Comparison of ENCODE assay signal across 9 cellular contexts in the genomic region with DNA sequence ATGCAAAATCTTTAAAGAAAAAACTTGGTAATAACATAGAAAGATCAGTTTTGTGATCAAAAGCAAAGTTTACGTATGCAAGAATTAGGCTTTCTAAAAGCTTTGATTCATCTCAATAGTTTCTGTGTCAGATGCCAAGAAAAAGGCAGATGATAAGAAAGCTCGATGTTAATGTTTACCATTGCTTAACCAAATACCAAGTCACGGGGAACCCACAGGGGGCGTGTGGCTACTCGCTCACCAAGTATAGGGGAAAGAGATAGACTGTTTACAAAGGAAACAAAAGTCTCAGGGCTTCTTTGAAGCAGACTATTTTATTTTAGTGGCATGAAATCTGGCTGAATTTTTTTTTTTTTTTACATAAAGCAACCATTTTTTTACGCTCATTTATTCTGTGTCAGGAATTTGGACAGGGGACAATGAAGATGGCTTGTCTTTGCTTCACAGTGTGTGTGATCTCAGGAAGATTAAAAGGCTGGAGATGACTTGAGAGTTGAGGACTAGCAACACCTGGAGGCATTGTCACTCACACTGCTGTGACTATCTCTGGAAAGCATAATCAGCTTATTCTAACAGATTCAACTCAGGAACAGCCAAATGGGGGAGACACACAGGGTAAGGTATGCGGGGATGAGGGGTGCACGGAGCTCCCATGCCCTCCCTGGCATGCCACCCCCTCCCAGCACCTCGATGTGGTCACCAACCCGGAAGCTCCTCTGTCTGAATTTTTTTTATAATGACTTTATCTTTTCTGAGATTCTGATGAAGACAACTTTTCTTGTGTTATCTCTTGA. TPM values are rescaled to one million over a fixed set of nuclear protein-coding genes. Genes with fewer than 3 reads are reported as not detected.
A peak's percentile ranks its signal among the peaks of the same experiment; 100 is the strongest.
DNase-seq lines count a peak whose midpoint lies in the region; ATAC-seq and TF ChIP-seq lines count a peak whose summit lies in the region.
"Had no signal": no experiment of that assay in that cellular context is flagged by ENCODE, and none has a peak within 500 bp of the region (broad histone marks: within the 10 kb centered on the region; RNA-seq: fewer than 3 reads in every experiment).

No MANE protein-coding gene starts in this region.

- DNase-seq in AG04450 (ENCODE audit: low read depth, low spot score) (peak; percentile 43), astrocyte of the spinal cord (ENCODE audit: low read depth, low spot score) (peak; percentile 47), left colon (peak in 1 of 2 donors; percentile 36), suprapubic skin (ENCODE audit: low spot score in 2 of 2) (no peak), NCI-H446 (lab: John Stamatoyannopoulos, UW) (no peak)
- DNase-seq: DMS 273 treated with DMSO at 0.1 percent for 48 hours had no signal

- H3K27ac ChIP-seq in AG04450 (ENCODE audit: low read depth, low read length) = peak overlapping the region; percentile 34
- H3K27ac ChIP-seq in suprapubic skin = no peak overlapping the region

- WGBS in suprapubic skin = 50% methylated on average over 10 of the region's 10 CpGs

- CTCF ChIA-PET in AG04450 (lab: Charles Lee) = interaction anchor here (0.6 to 1.5 kb wide), 10 partner anchors 10 to 261 kb away, joined by 3 to 6 read pairs (median 4); no protein-coding TSS in a partner anchor

- intact Hi-C loops in left colon (cut with DNase I, micrococcal nuclease) = no loop called here

- ATAC-seq in HG02678 (IDR thresholded peaks at IDR 0.05; ENCODE audit: unreplicated experiment) = peak; percentile 87
- peak; percentile 76 for ATAC-seq in left colon
- ATAC-seq in GM19035 (IDR thresholded peaks at IDR 0.05; ENCODE audit: unreplicated experiment) = no peak
- no peak for ATAC-seq in HG02623 (IDR thresholded peaks at IDR 0.05; ENCODE audit: unreplicated experiment)

- H3K9me3 ChIP-seq in AG04450 (ENCODE audit: control insufficient read depth, insufficient read depth, low read length) (no peaks in the 10 kb centered on the region), suprapubic skin (no peaks in the 10 kb centered on the region)

- H3K36me3 ChIP-seq in suprapubic skin = peaks cover 34% of the 10 kb centered on the region

- no peaks in the 10 kb centered on the region for H3K27me3 ChIP-seq in AG04450 (ENCODE audit: control insufficient read depth, insufficient read depth, low read length)
- no peaks in the 10 kb centered on the region for H3K27me3 ChIP-seq in suprapubic skin

- H3K4me1 ChIP-seq in suprapubic skin = peaks cover 2% of the 10 kb centered on the region

- TF ChIP-seq CTCF in AG04450 (IDR thresholded peaks at IDR 0.05; ENCODE audit: low read depth, low read length) (peak; percentile 65), astrocyte of the spinal cord (IDR thresholded peaks at IDR 0.05; ENCODE audit: low read depth, low read length) (peak; percentile 39), suprapubic skin (IDR thresholded peaks at IDR 0.05) (no peak)

- POLR2A ChIA-PET in AG04450 (lab: Yijun Ruan, JAX) = interaction anchor here (0.5 to 1.3 kb wide), 2 partner anchors 25 to 350 kb away, joined by 3 read pairs; no protein-coding TSS in a partner anchor

- in situ Hi-C loops in astrocyte of the spinal cord (cut with HindIII; ENCODE audit: low sequenced_read_pairs) = no loop called here

- no peak for TF ChIP-seq EP300 in suprapubic skin (IDR thresholded peaks at IDR 0.05)

- H3K4me3 ChIP-seq in AG04450 (ENCODE audit: low read depth, low read length) (no peak overlapping the region), astrocyte of the spinal cord (ENCODE audit: low read depth, low read length) (no peak overlapping the region), suprapubic skin (no peak overlapping the region)

- no peak for TF ChIP-seq POLR2A in suprapubic skin (IDR thresholded peaks at IDR 0.05)

RNA-seq across cellular contexts. Expression of a gene that starts 24.9 kb away (rescaled TPM):
- 22.5 and 28.5 TPM in 2 replicates for polyA plus RNA-seq in AG04450 (2011; rRNA removed)
- polyA minus RNA-seq in AG04450 (2011; rRNA and poly(A)+ RNA removed) = 14.7 and 15.0 TPM in 2 replicates
- 1 to 10 TPM; 7.1 to 8.8 TPM for total RNA-seq in left colon
- 10 to 100 TPM in 2 of 4 donors, 1 to 10 TPM in 2; 8.2 to 11.1 (median 10.2) TPM for total RNA-seq in suprapubic skin

Comparison
In these comparisons a context has a peak if more than half of its experiments do, and no peak if none do; other contexts are left out.
1. DNase-seq: peak in AG04450 (single experiment) and astrocyte of the spinal cord (single experiment); none in suprapubic skin (0 of 2) and NCI-H446 (0 of 2).
2. CTCF ChIP-seq: peak in AG04450 (single experiment) and astrocyte of the spinal cord (single experiment); none in suprapubic skin (0 of 2).
3. ATAC-seq: peak in HG02678 (single experiment) and left colon (single experiment); none in GM19035 (single experiment) and HG02623 (single experiment).